ENCODE assay signal across 11 cellular contexts in the genomic region with DNA sequence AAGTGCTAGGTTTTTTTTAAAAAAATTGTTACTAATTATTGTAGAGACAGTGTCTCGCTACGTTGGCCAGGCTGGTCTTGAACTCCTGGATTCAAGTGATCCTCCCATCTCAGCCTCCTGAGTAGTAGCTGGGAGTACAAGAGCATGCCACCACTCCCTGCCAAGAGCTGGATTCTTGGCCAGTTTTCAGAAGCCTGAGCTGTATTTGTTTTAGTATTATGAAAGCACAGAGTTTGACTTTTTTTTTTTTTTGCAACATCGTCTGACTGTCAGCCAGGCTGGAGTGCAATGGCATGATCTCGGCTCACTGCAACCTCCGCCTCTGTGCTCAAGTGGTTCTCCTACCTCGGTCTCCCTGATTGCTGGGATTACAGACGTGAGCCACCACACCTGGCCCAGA. TPM values are rescaled to one million over a fixed set of nuclear protein-coding genes. Genes with fewer than 3 reads are reported as not detected.
A peak's percentile ranks its signal among the peaks of the same experiment; 100 is the strongest.
DNase-seq lines count a peak whose midpoint lies in the region; ATAC-seq and TF ChIP-seq lines count a peak whose summit lies in the region.
"Had no signal": no experiment of that assay in that cellular context is flagged by ENCODE, and none has a peak within 500 bp of the region (broad histone marks: within the 10 kb centered on the region; RNA-seq: fewer than 3 reads in every experiment).

No MANE protein-coding gene starts in this region.

- H3K4me1 Mint-ChIP-seq in natural killer cell: peaks cover 21 to 22% of the 10 kb centered on the region in 2 donors

- no peaks in the 10 kb centered on the region for H3K27me3 Mint-ChIP-seq in natural killer cell (ENCODE audit: low read depth in 2 of 2)

- ATAC-seq in natural killer cell: no peak

- no peaks in the 10 kb centered on the region for H3K36me3 Mint-ChIP-seq in natural killer cell

- intact Hi-C loops in natural killer cell (cut with micrococcal nuclease): loop anchor here (1.0 kb wide), 1 partner anchor 23 kb away; a partner anchor contains a TSS

- DNase-seq in AG09319 (ENCODE audit: extremely low read depth, low read depth) (peak; percentile 90), LNCaP clone FGC (ENCODE audit: low read depth) (peak; percentile 96), dermis microvascular lymphatic vessel endothelial cell (ENCODE audit: low read depth in 2 of 2) (peak; percentile 20 to 23), natural killer cell (no peak), cerebellum (ENCODE audit: low spot score) (no peak), NCI-H128 (lab: John Stamatoyannopoulos, UW; ENCODE audit: unreplicated experiment) (no peak), cortex of kidney (lab: John Stamatoyannopoulos, UW) (no peak), SKM-1 treated with dmso at 0.1 percent for 144 hours (lab: John Stamatoyannopoulos, UW; ENCODE audit: unreplicated experiment) (no peak)
- DNase-seq: activated CD4-positive, alpha-beta T cell treated with anti-CD3 and anti-CD28 coated beads for 4 hours; effector memory CD4-positive, alpha-beta T cell; NCI-H2171 treated with DMSO at 0.1 percent for 48 hours had no signal

- H3K4me3 Mint-ChIP-seq in natural killer cell: peak overlapping the region; percentile 76

- no peak for TF ChIP-seq CTCF in AG09319 (IDR thresholded peaks at IDR 0.05; ENCODE audit: low read depth, low read length)
- TF ChIP-seq CTCF in LNCaP clone FGC (IDR thresholded peaks at IDR 0.05; ENCODE audit: control insufficient read depth, extremely low read depth, insufficient read depth): no peak
- no peak for TF ChIP-seq CTCF in natural killer cell (IDR thresholded peaks at IDR 0.05)

- no peaks in the 10 kb centered on the region for H3K9me3 Mint-ChIP-seq in natural killer cell

- H3K27ac Mint-ChIP-seq in natural killer cell: peak overlapping the region; percentile 84 to 92

- no peak overlapping the region for H3K4me3 ChIP-seq in LNCaP clone FGC (ENCODE audit: low read depth, low read length)

RNA-seq across cellular contexts. Expression of a gene that starts 7.0 kb away (rescaled TPM):
- total RNA-seq in dermis microvascular lymphatic vessel endothelial cell (41.0 and 53.7 TPM in 2 replicates), natural killer cell (10 to 100 TPM; 19.3 to 21.2 (median 21.0) TPM), cerebellum (26.3 TPM)

RNA-seq across cellular contexts. Expression of a gene that starts 7.1 kb away (rescaled TPM):
- total RNA-seq in dermis microvascular lymphatic vessel endothelial cell (11.0 and 16.1 TPM in 2 replicates), natural killer cell (100 to 1,000 TPM; 220 to 237 (median 236) TPM), cerebellum (76.3 TPM)

RNA-seq across cellular contexts. Expression of a gene that starts 23.4 kb away (rescaled TPM):
- total RNA-seq in dermis microvascular lymphatic vessel endothelial cell: 3.7 and 4.7 TPM in 2 replicates
- 10 to 100 TPM; 34.6 to 50.3 (median 41.8) TPM for total RNA-seq in natural killer cell
- total RNA-seq in cerebellum: 11.1 TPM

Comparison
In these comparisons a context has a peak if more than half of its experiments do, and no peak if none do; other contexts are left out.
1. DNase-seq: peak in AG09319 (single experiment), LNCaP clone FGC (single experiment) and dermis microvascular lymphatic vessel endothelial cell (2 of 2); none in natural killer cell (single experiment), cerebellum (single experiment), NCI-H128 (single experiment), cortex of kidney (single experiment) and SKM-1 treated with dmso at 0.1 percent for 144 hours (single experiment).